In genomic region chr14:68694516-68695235, GRCh38 we compare ENCODE assay signal across 11 cellular contexts.
DNase-seq lines count a peak whose midpoint lies in the region; ATAC-seq, FAIRE-seq and TF ChIP-seq lines count a peak whose summit lies in the region.
"Had no signal": no experiment of that assay in that cellular context is flagged by ENCODE, and none has a peak within 500 bp of the region (broad histone marks: within the 10 kb centered on the region; RNA-seq: fewer than 3 reads in every experiment).

No MANE protein-coding gene starts in this region.

- H3K36me3 Mint-ChIP-seq in astrocyte (ENCODE audit: low read depth, unreplicated experiment) = no peaks in the 10 kb centered on the region
- H3K36me3 Mint-ChIP-seq in memory B cell = no peaks in the 10 kb centered on the region

- H3K4me1 Mint-ChIP-seq in astrocyte (ENCODE audit: low read depth, unreplicated experiment) (peaks cover 32% of the 10 kb centered on the region), memory B cell (peaks cover 14% of the 10 kb centered on the region)

- no peak for FAIRE-seq in astrocyte (lab: Jason Lieb, UNC)

- H3K27ac Mint-ChIP-seq in astrocyte (ENCODE audit: unreplicated experiment) = peak overlapping the region; percentile 73
- peak overlapping the region; percentile 85 for H3K27ac Mint-ChIP-seq in memory B cell
- H3K27ac Mint-ChIP-seq: H9 had no signal

- H3K27ac ChIP-seq in ACC112 (ENCODE audit: low read depth, low read length) = peak overlapping the region; percentile 84
- peak overlapping the region; percentile 92 for H3K27ac ChIP-seq in astrocyte (ENCODE audit: low read depth, low read length)
- H3K27ac ChIP-seq in stomach = peak overlapping the region in 2 of 5 donors; percentile 20 to 38

- H3K4me3 Mint-ChIP-seq in astrocyte (ENCODE audit: unreplicated experiment) (no peak overlapping the region), memory B cell (no peak overlapping the region)
- H3K4me3 Mint-ChIP-seq: H9 had no signal

- peak overlapping the region; percentile 12; the same call in 1 of the 2 replicates for H3K4me3 ChIP-seq in ACC112 (ENCODE audit: low read depth, low read length)
- H3K4me3 ChIP-seq in astrocyte (ENCODE audit: insufficient read depth, low read depth, low read length) = no peak overlapping the region
- no peak overlapping the region for H3K4me3 ChIP-seq in stomach

- no peaks in the 10 kb centered on the region for H3K27me3 Mint-ChIP-seq in astrocyte (ENCODE audit: low read depth, unreplicated experiment)
- H3K27me3 Mint-ChIP-seq in memory B cell = no peaks in the 10 kb centered on the region
- H3K27me3 Mint-ChIP-seq: CD8-positive, alpha-beta memory T cell had no signal

- peak overlapping the region; percentile 62 for H3K4me2 ChIP-seq in astrocyte (ENCODE audit: low read length)

- H3K79me2 ChIP-seq in ACC112 (ENCODE audit: control insufficient read depth, insufficient read depth, low read length, unreplicated experiment) (no peaks in the 10 kb centered on the region), astrocyte (ENCODE audit: insufficient read depth, low read length) (no peaks in the 10 kb centered on the region)

- peaks cover 39% of the 10 kb centered on the region for H3K4me1 ChIP-seq in ACC112 (ENCODE audit: control insufficient read depth, insufficient read depth, low read length, unreplicated experiment)
- H3K4me1 ChIP-seq in astrocyte (ENCODE audit: insufficient read depth, low read length) = peaks cover 38% of the 10 kb centered on the region
- H3K4me1 ChIP-seq in stomach = peaks cover 0 to 15% (median 3%) of the 10 kb centered on the region in 4 donors

- WGBS in stomach, 5 donors = 83 to 88% (median 84%) methylated on average over 7 of the region's 7 CpGs

- no peak for TF ChIP-seq POLR2A in stomach (IDR thresholded peaks at IDR 0.05)

- ATAC-seq in HG02840 (IDR thresholded peaks at IDR 0.05; ENCODE audit: low FRiP score, unreplicated experiment) (peak; percentile 9), memory B cell (ENCODE audit: low read depth) (no peak), HG03442 (IDR thresholded peaks at IDR 0.05; ENCODE audit: unreplicated experiment) (no peak), HG03045 (IDR thresholded peaks at IDR 0.05; ENCODE audit: unreplicated experiment) (no peak), GM18517 (IDR thresholded peaks at IDR 0.05; ENCODE audit: unreplicated experiment) (no peak)

- no peak for TF ChIP-seq CTCF in astrocyte (IDR thresholded peaks at IDR 0.05; ENCODE audit: insufficient read depth, low read depth, low read length)
- TF ChIP-seq CTCF in stomach (IDR thresholded peaks at IDR 0.05) = no peak

- H2AFZ ChIP-seq in ACC112 (ENCODE audit: low read length, unreplicated experiment) (no peak overlapping the region), astrocyte (ENCODE audit: low read depth, low read length) (no peak overlapping the region)

- H3K9me3 Mint-ChIP-seq in astrocyte (ENCODE audit: unreplicated experiment) = peaks cover 4% of the 10 kb centered on the region
- no peaks in the 10 kb centered on the region for H3K9me3 Mint-ChIP-seq in memory B cell
- H3K9me3 Mint-ChIP-seq: CD8-positive, alpha-beta memory T cell had no signal

- peak overlapping the region; percentile 65 for H3K9ac ChIP-seq in astrocyte (ENCODE audit: low read length)

- H4K20me1 ChIP-seq in astrocyte (ENCODE audit: insufficient read depth, low read length) = no peaks in the 10 kb centered on the region

- intact Hi-C loops in stomach (cut with DNase I; ENCODE audit: low total_unique reads) = no loop called here

- TF ChIP-seq EP300 in stomach (IDR thresholded peaks at IDR 0.05) = no peak

- H3K9me3 ChIP-seq in astrocyte (ENCODE audit: insufficient read depth, low read depth, low read length) = no peaks in the 10 kb centered on the region
- no peaks in the 10 kb centered on the region for H3K9me3 ChIP-seq in stomach

- H3K27me3 ChIP-seq in ACC112 (ENCODE audit: insufficient read depth, low read length) = no peaks in the 10 kb centered on the region
- no peaks in the 10 kb centered on the region for H3K27me3 ChIP-seq in astrocyte (ENCODE audit: insufficient read depth, low read length)
- no peaks in the 10 kb centered on the region for H3K27me3 ChIP-seq in stomach

- H3K36me3 ChIP-seq in ACC112 (ENCODE audit: insufficient read depth, low read length) (no peaks in the 10 kb centered on the region), astrocyte (ENCODE audit: insufficient read depth, low read length) (no peaks in the 10 kb centered on the region), stomach (no peaks in the 10 kb centered on the region)

- peak; percentile 66 for DNase-seq in astrocyte (ENCODE audit: low read depth)
- DNase-seq in memory B cell (ENCODE audit: low spot score in 2 of 2) = no peak
- no peak for DNase-seq in stomach
- DNase-seq: CD8-positive, alpha-beta memory T cell; H9; NCI-H526 had no signal
